Comparison of ENCODE assay signal across 8 cellular contexts in genomic region chr15:44536298-44536961, GRCh38. TPM values are rescaled to one million over a fixed set of nuclear protein-coding genes. Genes with fewer than 3 reads are reported as not detected.
DNase-seq lines count a peak whose midpoint lies in the region; FAIRE-seq and TF ChIP-seq lines count a peak whose summit lies in the region.

No MANE protein-coding gene starts in this region.

- no peaks in the 10 kb centered on the region for H3K27me3 ChIP-seq in HAP-1 (ENCODE audit: low read depth)
- no peaks in the 10 kb centered on the region for H3K27me3 ChIP-seq in endothelial cell of umbilical vein (ENCODE audit: control insufficient read depth in 2 of 2, insufficient read depth in 2 of 2, low read length in 2 of 2)
- no peaks in the 10 kb centered on the region for H3K27me3 ChIP-seq in tibial nerve

- peak in 1 of 2 donors; percentile 85 for TF ChIP-seq EP300 in tibial nerve (IDR thresholded peaks at IDR 0.05)

- H3K4me1 ChIP-seq in HAP-1 (peaks cover 12% of the 10 kb centered on the region), endothelial cell of umbilical vein (ENCODE audit: control insufficient read depth, extremely low read depth, insufficient read depth, low read length) (peaks cover 28% of the 10 kb centered on the region), tibial nerve (peaks cover 0 to 43% (median 21%) of the 10 kb centered on the region in 4 donors)

- peak overlapping the region; percentile 87 for H3K9ac ChIP-seq in endothelial cell of umbilical vein (replicated peaks; ENCODE audit: extremely low read depth, insufficient read depth, low read length)

- H3K27me3 Mint-ChIP-seq in mesothelial cell of epicardium (ENCODE audit: low read depth), result no peaks in the 10 kb centered on the region

- H3K4me3 Mint-ChIP-seq in mesothelial cell of epicardium, result peak overlapping the region; percentile 82

- H3K9me1 ChIP-seq in endothelial cell of umbilical vein (replicated peaks; ENCODE audit: control insufficient read depth, extremely low read depth, insufficient read depth, low read length), result no peaks in the 10 kb centered on the region

- peaks cover 4% of the 10 kb centered on the region for H4K20me1 ChIP-seq in endothelial cell of umbilical vein (replicated peaks; ENCODE audit: control insufficient read depth, extremely low read depth, insufficient read depth, low read length)

- in situ Hi-C loops in HAP-1 (cut with MboI; ENCODE audit: low sequenced_read_pairs), result no loop called here

- BruUV-seq in endothelial cell of umbilical vein (replicated peaks; lab: Mats Ljungman, UMichigan), result TSS peak; percentile 72

- peak; percentile 92 for TF ChIP-seq POLR2A in endothelial cell of umbilical vein (IDR thresholded peaks at IDR 0.05; ENCODE audit: low read depth, low read length)
- TF ChIP-seq POLR2A in tibial nerve (IDR thresholded peaks at IDR 0.05), result peak; percentile 55 to 66

- H3K4me3 ChIP-seq in GM08714 (ENCODE audit: low read length), result peak overlapping the region; percentile 93
- H3K4me3 ChIP-seq in HAP-1, result peak overlapping the region; percentile 98
- peak overlapping the region; percentile 68 to 92 (median 92) for H3K4me3 ChIP-seq in endothelial cell of umbilical vein (replicated peaks in 1 of 3; ENCODE audit: insufficient read depth in 1 of 3, low read depth in 1 of 3, low read length in 3 of 3)
- H3K4me3 ChIP-seq in tibial nerve, result peak overlapping the region; percentile 79 to 88 (median 84)

- intact Hi-C loops in endothelial cell of umbilical vein (cut with micrococcal nuclease), result loop anchor here (1.0 kb wide), 1 partner anchor 109 kb away; the partner anchor contains the start of gene CTDSPL2

- peak overlapping the region; percentile 98 for H3K27ac Mint-ChIP-seq in mesothelial cell of epicardium

- POLR2A ChIA-PET in endothelial cell of umbilical vein (lab: Charles Lee), result interaction anchor here (0.5 to 1.8 kb wide), 6 partner anchors 8 to 240 kb away, joined by 3 to 12 read pairs (median 6); partner anchors contain the start of gene CTDSPL2

- H3K36me3 ChIP-seq in HAP-1 (replicated peaks), result peaks cover 20% of the 10 kb centered on the region
- H3K36me3 ChIP-seq in endothelial cell of umbilical vein (ENCODE audit: control insufficient read depth in 2 of 2, extremely low read depth in 1 of 2, insufficient read depth in 2 of 2, low read length in 2 of 2), result peaks cover 0 to 3% of the 10 kb centered on the region in 2 experiments
- H3K36me3 ChIP-seq in tibial nerve, result peaks cover 0 to 28% (median 0%) of the 10 kb centered on the region in 3 donors

- peak overlapping the region; percentile 96 for H3K4me2 ChIP-seq in endothelial cell of umbilical vein (ENCODE audit: insufficient read depth, low read length)

- peak overlapping the region; percentile 71 for H2AFZ ChIP-seq in endothelial cell of umbilical vein (ENCODE audit: low read depth, low read length)

- WGBS in tibial nerve, 2 donors, result 0 to 1% methylated on average over 19 to 34 of the region's 47 CpGs

- TF ChIP-seq CTCF in LNCAP (IDR thresholded peaks at IDR 0.05) (peak; percentile 29; the same call in 1 of the 2 replicates), endothelial cell of umbilical vein (IDR thresholded peaks at IDR 0.05; ENCODE audit: extremely low read depth in 1 of 2, insufficient read depth in 1 of 2, low read depth in 1 of 2, low read length in 2 of 2) (peak; percentile 20 to 56), mesothelial cell of epicardium (IDR thresholded peaks at IDR 0.05; ENCODE audit: unreplicated experiment) (no peak), tibial nerve (IDR thresholded peaks at IDR 0.05) (peak; percentile 32 to 64 (median 60))

- CTCF ChIA-PET in endothelial cell of umbilical vein (lab: Charles Lee), result interaction anchor here (0.6 to 2.2 kb wide), 6 partner anchors 8 to 47 kb away, joined by 3 to 13 read pairs (median 4); no protein-coding TSS in a partner anchor

- H3K9me3 ChIP-seq in HAP-1 (no peaks in the 10 kb centered on the region), endothelial cell of umbilical vein (replicated peaks; ENCODE audit: control insufficient read depth, insufficient read depth, low read length) (no peaks in the 10 kb centered on the region), tibial nerve (no peaks in the 10 kb centered on the region)

- H3K27ac ChIP-seq in endothelial cell of umbilical vein (ENCODE audit: insufficient read depth, low read depth, low read length), result peak overlapping the region; percentile 77
- peak overlapping the region; percentile 92 to 98 (median 97) for H3K27ac ChIP-seq in tibial nerve

- peaks cover 49% of the 10 kb centered on the region for H3K79me2 ChIP-seq in endothelial cell of umbilical vein (ENCODE audit: control insufficient read depth, insufficient read depth, low read length)

- DNase-seq in A172 (ENCODE audit: low spot score) (peak; percentile 89), HAP-1 (ENCODE audit: low spot score in 2 of 2) (no peak), SW480 (ENCODE audit: low spot score) (peak; percentile 90), endothelial cell of umbilical vein (ENCODE audit: low read depth, low spot score) (peak; percentile 92), mesothelial cell of epicardium (ENCODE audit: low spot score in 2 of 2, unreplicated experiment in 2 of 2) (peak in 1 of 2 experiments; percentile 83), tibial nerve (ENCODE audit: low spot score in 2 of 2) (peak; percentile 79)

- H3K9me3 Mint-ChIP-seq in mesothelial cell of epicardium, result no peaks in the 10 kb centered on the region

- no peak for FAIRE-seq in endothelial cell of umbilical vein (lab: Jason Lieb, UNC)

- dilution Hi-C loops in endothelial cell of umbilical vein (cut with MboI; ENCODE audit: extremely low pct_ligation_motif_present, low sequenced_read_pairs), result no loop called here

- H3K36me3 Mint-ChIP-seq in mesothelial cell of epicardium, result peaks cover 11% of the 10 kb centered on the region

- peaks cover 25% of the 10 kb centered on the region for H3K4me1 Mint-ChIP-seq in mesothelial cell of epicardium

TF ChIP-seq in endothelial cell of umbilical vein, 7 proteins besides CTCF, POLR2A, EP300 and RAD21:
- TF ChIP-seq EZH2 (IDR thresholded peaks at IDR 0.05; ENCODE audit: borderline replicate concordance, low read depth, low read length, severe bottlenecking), result no peak
- TF ChIP-seq MYC (IDR thresholded peaks at IDR 0.05; ENCODE audit: low read depth, low read length), result no peak
- peak; percentile 55 for TF ChIP-seq POLR2AphosphoS5 (IDR thresholded peaks at IDR 0.05; ENCODE audit: insufficient read depth, low read depth, low read length)
- TF ChIP-seq MAX (IDR thresholded peaks at IDR 0.05; ENCODE audit: insufficient read depth, insufficient read length), result no peak

RNA-seq across cellular contexts. Expression of gene EIF3J, which starts 0.5 kb away (rescaled TPM):
- 43.4 and 54.1 TPM in 2 replicates for total RNA-seq in A172 (2014; rRNA removed; shearing (Covaris generic))
- 132 and 150 TPM in 2 replicates for total RNA-seq in endothelial cell of umbilical vein
- polyA plus RNA-seq in endothelial cell of umbilical vein, result 28.3 and 35.4 TPM in 2 replicates
- polyA plus RNA-seq in endothelial cell of umbilical vein (2011; cell fraction: cytosol; rRNA removed), result 68.1 and 71.9 TPM in 2 replicates
- 46.4 and 64.5 TPM in 2 replicates for polyA plus RNA-seq in endothelial cell of umbilical vein (2011; cell fraction: nucleus; rRNA removed)
- 87.7 and 139 TPM in 2 replicates for polyA plus RNA-seq in endothelial cell of umbilical vein (2012)
- 52.2 and 63.8 TPM in 2 replicates for polyA minus RNA-seq in endothelial cell of umbilical vein
- 66.8 TPM for polyA minus RNA-seq in endothelial cell of umbilical vein (2011; cell fraction: cytosol; rRNA and poly(A)+ RNA removed)
- polyA minus RNA-seq in endothelial cell of umbilical vein (2011; cell fraction: nucleus; rRNA and poly(A)+ RNA removed), result 28.2 and 47.8 TPM in 2 replicates
- total RNA-seq in mesothelial cell of epicardium, result 75.7 to 80.2 TPM (median 77.8 TPM) in 3 replicates
- total RNA-seq in tibial nerve, result 10 to 100 TPM; 53.6 to 93.6 (median 74.7) TPM

Comparison
In these comparisons a context has a peak if more than half of its experiments do, and no peak if none do; other contexts are left out.
1. DNase-seq: peak in A172 (single experiment), SW480 (single experiment), endothelial cell of umbilical vein (single experiment) and tibial nerve (2 of 2); none in HAP-1 (0 of 2).
2. Peak in every context shown above with its lines, with median percentiles within 50 percentile points of each other: H3K4me3 ChIP-seq.